ENCODE assay signal across 1 cellular context in the genomic region with DNA sequence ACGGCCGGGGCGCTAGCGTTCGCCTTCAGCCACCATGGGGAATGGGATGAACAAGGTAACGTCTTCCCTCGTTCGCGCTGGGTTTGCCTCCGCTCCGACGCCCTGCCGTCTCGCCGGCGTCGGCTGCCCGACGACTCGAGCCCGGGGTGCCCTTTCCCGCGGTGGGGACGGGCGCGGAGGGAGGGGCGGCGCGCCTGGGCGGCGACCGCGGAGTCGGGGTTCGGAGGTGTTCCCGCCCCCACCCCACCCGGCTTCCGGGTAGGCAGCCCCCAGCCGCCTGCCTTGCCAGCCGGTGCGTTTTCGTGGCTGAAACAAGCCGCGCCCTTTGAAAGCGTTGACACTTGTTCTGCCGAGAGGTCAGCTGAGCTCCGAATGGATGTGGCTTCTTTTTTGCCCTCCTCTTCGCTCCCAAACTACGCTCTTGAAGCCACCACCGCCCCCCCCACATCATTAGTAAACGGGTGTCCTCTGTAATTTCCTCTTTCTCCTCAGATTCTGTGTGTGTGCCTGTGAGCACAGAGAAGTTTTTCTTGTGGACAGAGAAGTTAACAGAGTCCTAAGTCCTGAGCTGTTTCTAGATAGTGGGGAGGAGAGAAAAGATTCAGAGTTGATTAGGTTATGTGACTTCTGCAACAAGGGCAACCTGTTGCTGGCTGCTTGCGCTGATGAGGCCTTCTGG.
TF ChIP-seq lines count a peak whose summit lies in the region.

No MANE protein-coding gene starts in this region.

TF ChIP-seq in K562, 482 proteins besides CTCF, POLR2A, EP300 and RAD21 (continued from another document and continues in another):
- no peak for TF ChIP-seq HNRNPLL (IDR thresholded peaks at IDR 0.05; ENCODE audit: low read depth, low read length, poor library complexity, severe bottlenecking)
- peak; percentile 90 for TF ChIP-seq ELF1 (tag; IDR thresholded peaks at IDR 0.05)
- TF ChIP-seq, protein P1, sequence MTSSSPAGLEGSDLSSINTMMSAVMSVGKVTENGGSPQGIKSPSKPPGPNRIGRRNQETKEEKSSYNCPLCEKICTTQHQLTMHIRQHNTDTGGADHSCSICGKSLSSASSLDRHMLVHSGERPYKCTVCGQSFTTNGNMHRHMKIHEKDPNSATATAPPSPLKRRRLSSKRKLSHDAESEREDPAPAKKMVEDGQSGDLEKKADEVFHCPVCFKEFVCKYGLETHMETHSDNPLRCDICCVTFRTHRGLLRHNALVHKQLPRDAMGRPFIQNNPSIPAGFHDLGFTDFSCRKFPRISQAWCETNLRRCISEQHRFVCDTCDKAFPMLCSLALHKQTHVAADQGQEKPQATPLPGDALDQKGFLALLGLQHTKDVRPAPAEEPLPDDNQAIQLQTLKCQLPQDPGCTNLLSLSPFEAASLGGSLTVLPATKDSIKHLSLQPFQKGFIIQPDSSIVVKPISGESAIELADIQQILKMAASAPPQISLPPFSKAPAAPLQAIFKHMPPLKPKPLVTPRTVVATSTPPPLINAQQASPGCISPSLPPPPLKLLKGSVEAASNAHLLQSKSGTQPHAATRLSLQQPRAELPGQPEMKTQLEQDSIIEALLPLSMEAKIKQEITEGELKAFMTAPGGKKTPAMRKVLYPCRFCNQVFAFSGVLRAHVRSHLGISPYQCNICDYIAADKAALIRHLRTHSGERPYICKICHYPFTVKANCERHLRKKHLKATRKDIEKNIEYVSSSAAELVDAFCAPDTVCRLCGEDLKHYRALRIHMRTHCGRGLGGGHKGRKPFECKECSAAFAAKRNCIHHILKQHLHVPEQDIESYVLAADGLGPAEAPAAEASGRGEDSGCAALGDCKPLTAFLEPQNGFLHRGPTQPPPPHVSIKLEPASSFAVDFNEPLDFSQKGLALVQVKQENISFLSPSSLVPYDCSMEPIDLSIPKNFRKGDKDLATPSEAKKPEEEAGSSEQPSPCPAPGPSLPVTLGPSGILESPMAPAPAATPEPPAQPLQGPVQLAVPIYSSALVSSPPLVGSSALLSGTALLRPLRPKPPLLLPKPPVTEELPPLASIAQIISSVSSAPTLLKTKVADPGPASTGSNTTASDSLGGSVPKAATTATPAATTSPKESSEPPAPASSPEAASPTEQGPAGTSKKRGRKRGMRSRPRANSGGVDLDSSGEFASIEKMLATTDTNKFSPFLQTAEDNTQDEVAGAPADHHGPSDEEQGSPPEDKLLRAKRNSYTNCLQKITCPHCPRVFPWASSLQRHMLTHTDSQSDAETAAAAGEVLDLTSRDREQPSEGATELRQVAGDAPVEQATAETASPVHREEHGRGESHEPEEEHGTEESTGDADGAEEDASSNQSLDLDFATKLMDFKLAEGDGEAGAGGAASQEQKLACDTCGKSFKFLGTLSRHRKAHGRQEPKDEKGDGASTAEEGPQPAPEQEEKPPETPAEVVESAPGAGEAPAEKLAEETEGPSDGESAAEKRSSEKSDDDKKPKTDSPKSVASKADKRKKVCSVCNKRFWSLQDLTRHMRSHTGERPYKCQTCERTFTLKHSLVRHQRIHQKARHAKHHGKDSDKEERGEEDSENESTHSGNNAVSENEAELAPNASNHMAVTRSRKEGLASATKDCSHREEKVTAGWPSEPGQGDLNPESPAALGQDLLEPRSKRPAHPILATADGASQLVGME (CRISPR knock-in tag; IDR thresholded peaks at IDR 0.05): no peak
- TF ChIP-seq HMGN3 (IDR thresholded peaks at IDR 0.05; ENCODE audit: borderline replicate concordance, extremely low read depth, insufficient read length, low read depth, low read length): no peak
- TF ChIP-seq JUN (IDR thresholded peaks at IDR 0.05; ENCODE audit: borderline replicate concordance, low read depth, low read length): no peak
- TF ChIP-seq JUN (CRISPR knock-in tag; IDR thresholded peaks at IDR 0.05; ENCODE audit: borderline replicate concordance): no peak
- TF ChIP-seq SRSF9 (IDR thresholded peaks at IDR 0.05; ENCODE audit: borderline replicate concordance, low read depth, low read length): no peak
- 0 out of 2 replicates have a peak, but pooled peaks have one; percentile 11 for TF ChIP-seq LCOR (CRISPR knock-in tag; IDR thresholded peaks at IDR 0.05)
- TF ChIP-seq DACH1 (IDR thresholded peaks at IDR 0.05; ENCODE audit: partially characterized antibody): no peak
- no peak for TF ChIP-seq NR3C1 (CRISPR knock-in tag; IDR thresholded peaks at IDR 0.05)
- TF ChIP-seq SRSF7 (optimal IDR thresholded peaks at IDR 0.05; ENCODE audit: low read depth, low read length): peak; percentile 30
- no peak for TF ChIP-seq RFX1 (IDR thresholded peaks at IDR 0.05)
- no peak for TF ChIP-seq TAF1 (IDR thresholded peaks at IDR 0.05; ENCODE audit: control insufficient read depth, extremely low read depth, insufficient read depth, low read length, severe bottlenecking)
- no peak for TF ChIP-seq TCF7L2 (IDR thresholded peaks at IDR 0.05; ENCODE audit: low read depth, low read length)
- no peak for TF ChIP-seq RBM39 (optimal IDR thresholded peaks at IDR 0.05; ENCODE audit: low read depth, low read length)
- peak; percentile 72 for TF ChIP-seq GABPA (tag; conservative IDR thresholded peaks at IDR 0.05; ENCODE audit: low read depth)
- no peak for TF ChIP-seq ADNP (tag; IDR thresholded peaks at IDR 0.05)
- TF ChIP-seq BRD9 (IDR thresholded peaks at IDR 0.05; ENCODE audit: low read depth, partially characterized antibody): peak; percentile 57
- TF ChIP-seq, protein P2, sequence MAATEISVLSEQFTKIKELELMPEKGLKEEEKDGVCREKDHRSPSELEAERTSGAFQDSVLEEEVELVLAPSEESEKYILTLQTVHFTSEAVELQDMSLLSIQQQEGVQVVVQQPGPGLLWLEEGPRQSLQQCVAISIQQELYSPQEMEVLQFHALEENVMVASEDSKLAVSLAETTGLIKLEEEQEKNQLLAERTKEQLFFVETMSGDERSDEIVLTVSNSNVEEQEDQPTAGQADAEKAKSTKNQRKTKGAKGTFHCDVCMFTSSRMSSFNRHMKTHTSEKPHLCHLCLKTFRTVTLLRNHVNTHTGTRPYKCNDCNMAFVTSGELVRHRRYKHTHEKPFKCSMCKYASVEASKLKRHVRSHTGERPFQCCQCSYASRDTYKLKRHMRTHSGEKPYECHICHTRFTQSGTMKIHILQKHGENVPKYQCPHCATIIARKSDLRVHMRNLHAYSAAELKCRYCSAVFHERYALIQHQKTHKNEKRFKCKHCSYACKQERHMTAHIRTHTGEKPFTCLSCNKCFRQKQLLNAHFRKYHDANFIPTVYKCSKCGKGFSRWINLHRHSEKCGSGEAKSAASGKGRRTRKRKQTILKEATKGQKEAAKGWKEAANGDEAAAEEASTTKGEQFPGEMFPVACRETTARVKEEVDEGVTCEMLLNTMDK (IDR thresholded peaks at IDR 0.05; ENCODE audit: borderline replicate concordance, insufficient read depth, low read depth, low read length, poor library complexity, severe bottlenecking): no peak
- TF ChIP-seq TCFL5 (CRISPR knock-in tag; conservative IDR thresholded peaks at IDR 0.05): no peak
- no peak for TF ChIP-seq PURB (CRISPR knock-in tag; IDR thresholded peaks at IDR 0.05; ENCODE audit: low read depth)
- no peak for TF ChIP-seq FOS (IDR thresholded peaks at IDR 0.05; ENCODE audit: extremely low read depth, insufficient read length)
- TF ChIP-seq ZNF124 (CRISPR knock-in tag; IDR thresholded peaks at IDR 0.05): no peak
- TF ChIP-seq, protein P3, sequence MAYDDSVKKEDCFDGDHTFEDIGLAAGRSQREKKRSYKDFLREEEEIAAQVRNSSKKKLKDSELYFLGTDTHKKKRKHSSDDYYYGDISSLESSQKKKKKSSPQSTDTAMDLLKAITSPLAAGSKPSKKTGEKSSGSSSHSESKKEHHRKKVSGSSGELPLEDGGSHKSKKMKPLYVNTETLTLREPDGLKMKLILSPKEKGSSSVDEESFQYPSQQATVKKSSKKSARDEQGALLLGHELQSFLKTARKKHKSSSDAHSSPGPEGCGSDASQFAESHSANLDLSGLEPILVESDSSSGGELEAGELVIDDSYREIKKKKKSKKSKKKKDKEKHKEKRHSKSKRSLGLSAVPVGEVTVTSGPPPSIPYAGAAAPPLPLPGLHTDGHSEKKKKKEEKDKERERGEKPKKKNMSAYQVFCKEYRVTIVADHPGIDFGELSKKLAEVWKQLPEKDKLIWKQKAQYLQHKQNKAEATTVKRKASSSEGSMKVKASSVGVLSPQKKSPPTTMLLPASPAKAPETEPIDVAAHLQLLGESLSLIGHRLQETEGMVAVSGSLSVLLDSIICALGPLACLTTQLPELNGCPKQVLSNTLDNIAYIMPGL (CRISPR knock-in tag; IDR thresholded peaks at IDR 0.05): peak; percentile 30; the same call in 1 of the 2 replicates
- TF ChIP-seq TBP (optimal IDR thresholded peaks at IDR 0.05; ENCODE audit: low read depth, low read length): peak; percentile 32
- TF ChIP-seq ZNF699 (CRISPR knock-in tag; IDR thresholded peaks at IDR 0.05; ENCODE audit: insufficient replicate concordance): no peak
- TF ChIP-seq KDM2B (CRISPR knock-in tag; IDR thresholded peaks at IDR 0.05): peak; percentile 5; the same call in 1 of the 2 replicates
- TF ChIP-seq SPI1 (IDR thresholded peaks at IDR 0.05; ENCODE audit: borderline replicate concordance, low read depth, low read length): no peak
- TF ChIP-seq, protein P4, sequence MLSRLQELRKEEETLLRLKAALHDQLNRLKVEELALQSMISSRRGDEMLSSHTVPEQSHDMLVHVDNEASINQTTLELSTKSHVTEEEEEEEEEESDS (CRISPR knock-in tag; IDR thresholded peaks at IDR 0.05): no peak
- TF ChIP-seq RAD51 (IDR thresholded peaks at IDR 0.05; ENCODE audit: borderline replicate concordance, low read depth): no peak
- TF ChIP-seq CC2D1A (IDR thresholded peaks at IDR 0.05): no peak; the same call in 1 of the 2 replicates
- peak; percentile 78 for TF ChIP-seq NCOA6 (IDR thresholded peaks at IDR 0.05)
- TF ChIP-seq, protein P5, sequence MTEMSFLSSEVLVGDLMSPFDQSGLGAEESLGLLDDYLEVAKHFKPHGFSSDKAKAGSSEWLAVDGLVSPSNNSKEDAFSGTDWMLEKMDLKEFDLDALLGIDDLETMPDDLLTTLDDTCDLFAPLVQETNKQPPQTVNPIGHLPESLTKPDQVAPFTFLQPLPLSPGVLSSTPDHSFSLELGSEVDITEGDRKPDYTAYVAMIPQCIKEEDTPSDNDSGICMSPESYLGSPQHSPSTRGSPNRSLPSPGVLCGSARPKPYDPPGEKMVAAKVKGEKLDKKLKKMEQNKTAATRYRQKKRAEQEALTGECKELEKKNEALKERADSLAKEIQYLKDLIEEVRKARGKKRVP (CRISPR knock-in tag; IDR thresholded peaks at IDR 0.05): 0 out of 2 replicates have a peak, but pooled peaks have one; percentile 30
- TF ChIP-seq RBM14 (IDR thresholded peaks at IDR 0.05; ENCODE audit: borderline replicate concordance, insufficient read depth, low read depth, low read length): 0 out of 2 replicates have a peak, but pooled peaks have one; percentile 47
- no peak for TF ChIP-seq ESRRB (CRISPR knock-in tag; IDR thresholded peaks at IDR 0.05; ENCODE audit: borderline replicate concordance)
- 0 out of 2 replicates have a peak, but pooled peaks have one; percentile 13 for TF ChIP-seq ZC3H4 (CRISPR knock-in tag; IDR thresholded peaks at IDR 0.05; ENCODE audit: borderline replicate concordance)
- no peak; the same call in none of the 2 replicates for TF ChIP-seq PHF8 (IDR thresholded peaks at IDR 0.05; ENCODE audit: borderline replicate concordance, low read length)
- no peak for TF ChIP-seq PHTF2 (CRISPR knock-in tag; IDR thresholded peaks at IDR 0.05)
- TF ChIP-seq, protein P6, sequence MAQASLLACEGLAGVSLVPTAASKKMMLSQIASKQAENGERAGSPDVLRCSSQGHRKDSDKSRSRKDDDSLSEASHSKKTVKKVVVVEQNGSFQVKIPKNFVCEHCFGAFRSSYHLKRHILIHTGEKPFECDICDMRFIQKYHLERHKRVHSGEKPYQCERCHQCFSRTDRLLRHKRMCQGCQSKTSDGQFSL (CRISPR knock-in tag; IDR thresholded peaks at IDR 0.05): peak; percentile 97
- TF ChIP-seq, protein P6 (tag; IDR thresholded peaks at IDR 0.05): peak in 1 of 2 experiments; percentile 88; a peak in 1 of 4 replicates
- no peak for TF ChIP-seq POLR2AphosphoS2 (IDR thresholded peaks at IDR 0.05; ENCODE audit: low read length)
- TF ChIP-seq ZBTB17 (CRISPR knock-in tag; IDR thresholded peaks at IDR 0.05): no peak
- TF ChIP-seq C11orf30 (IDR thresholded peaks at IDR 0.05; ENCODE audit: low read depth): no peak
- TF ChIP-seq, protein P7, sequence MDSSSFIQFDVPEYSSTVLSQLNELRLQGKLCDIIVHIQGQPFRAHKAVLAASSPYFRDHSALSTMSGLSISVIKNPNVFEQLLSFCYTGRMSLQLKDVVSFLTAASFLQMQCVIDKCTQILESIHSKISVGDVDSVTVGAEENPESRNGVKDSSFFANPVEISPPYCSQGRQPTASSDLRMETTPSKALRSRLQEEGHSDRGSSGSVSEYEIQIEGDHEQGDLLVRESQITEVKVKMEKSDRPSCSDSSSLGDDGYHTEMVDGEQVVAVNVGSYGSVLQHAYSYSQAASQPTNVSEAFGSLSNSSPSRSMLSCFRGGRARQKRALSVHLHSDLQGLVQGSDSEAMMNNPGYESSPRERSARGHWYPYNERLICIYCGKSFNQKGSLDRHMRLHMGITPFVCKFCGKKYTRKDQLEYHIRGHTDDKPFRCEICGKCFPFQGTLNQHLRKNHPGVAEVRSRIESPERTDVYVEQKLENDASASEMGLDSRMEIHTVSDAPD (CRISPR knock-in tag; IDR thresholded peaks at IDR 0.05): no peak
- TF ChIP-seq, protein P8, sequence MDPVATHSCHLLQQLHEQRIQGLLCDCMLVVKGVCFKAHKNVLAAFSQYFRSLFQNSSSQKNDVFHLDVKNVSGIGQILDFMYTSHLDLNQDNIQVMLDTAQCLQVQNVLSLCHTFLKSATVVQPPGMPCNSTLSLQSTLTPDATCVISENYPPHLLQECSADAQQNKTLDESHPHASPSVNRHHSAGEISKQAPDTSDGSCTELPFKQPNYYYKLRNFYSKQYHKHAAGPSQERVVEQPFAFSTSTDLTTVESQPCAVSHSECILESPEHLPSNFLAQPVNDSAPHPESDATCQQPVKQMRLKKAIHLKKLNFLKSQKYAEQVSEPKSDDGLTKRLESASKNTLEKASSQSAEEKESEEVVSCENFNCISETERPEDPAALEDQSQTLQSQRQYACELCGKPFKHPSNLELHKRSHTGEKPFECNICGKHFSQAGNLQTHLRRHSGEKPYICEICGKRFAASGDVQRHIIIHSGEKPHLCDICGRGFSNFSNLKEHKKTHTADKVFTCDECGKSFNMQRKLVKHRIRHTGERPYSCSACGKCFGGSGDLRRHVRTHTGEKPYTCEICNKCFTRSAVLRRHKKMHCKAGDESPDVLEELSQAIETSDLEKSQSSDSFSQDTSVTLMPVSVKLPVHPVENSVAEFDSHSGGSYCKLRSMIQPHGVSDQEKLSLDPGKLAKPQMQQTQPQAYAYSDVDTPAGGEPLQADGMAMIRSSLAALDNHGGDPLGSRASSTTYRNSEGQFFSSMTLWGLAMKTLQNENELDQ (CRISPR knock-in tag; IDR thresholded peaks at IDR 0.05; ENCODE audit: borderline replicate concordance): no peak
